In the genomic region with DNA sequence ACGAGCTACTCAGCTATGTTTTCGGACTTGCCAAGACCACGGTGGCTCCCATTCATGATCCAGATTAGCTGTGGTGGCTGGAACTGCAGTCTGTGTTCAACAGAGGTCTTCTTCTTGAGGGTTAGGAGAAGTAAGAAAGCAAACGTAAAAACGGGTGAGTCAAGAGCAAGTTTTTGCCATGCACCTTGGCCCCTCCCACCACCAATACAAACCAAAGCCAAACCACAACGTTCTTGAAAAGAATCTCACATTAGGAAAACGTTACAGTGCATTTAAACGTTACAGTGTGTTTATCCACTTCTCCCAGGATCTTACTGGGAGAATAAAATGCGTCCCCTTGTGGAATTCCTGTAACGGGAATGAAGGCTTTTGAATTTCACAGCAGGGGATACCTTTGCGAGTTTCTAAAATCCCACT, we compare ENCODE assay signal across 1 cellular context.
TF ChIP-seq lines count a peak whose summit lies in the region.

No MANE protein-coding gene starts in this region.

TF ChIP-seq in WTC11, 78 proteins besides CTCF, POLR2A, EP300 and RAD21 (continued from another document):
- TF ChIP-seq, protein P1, sequence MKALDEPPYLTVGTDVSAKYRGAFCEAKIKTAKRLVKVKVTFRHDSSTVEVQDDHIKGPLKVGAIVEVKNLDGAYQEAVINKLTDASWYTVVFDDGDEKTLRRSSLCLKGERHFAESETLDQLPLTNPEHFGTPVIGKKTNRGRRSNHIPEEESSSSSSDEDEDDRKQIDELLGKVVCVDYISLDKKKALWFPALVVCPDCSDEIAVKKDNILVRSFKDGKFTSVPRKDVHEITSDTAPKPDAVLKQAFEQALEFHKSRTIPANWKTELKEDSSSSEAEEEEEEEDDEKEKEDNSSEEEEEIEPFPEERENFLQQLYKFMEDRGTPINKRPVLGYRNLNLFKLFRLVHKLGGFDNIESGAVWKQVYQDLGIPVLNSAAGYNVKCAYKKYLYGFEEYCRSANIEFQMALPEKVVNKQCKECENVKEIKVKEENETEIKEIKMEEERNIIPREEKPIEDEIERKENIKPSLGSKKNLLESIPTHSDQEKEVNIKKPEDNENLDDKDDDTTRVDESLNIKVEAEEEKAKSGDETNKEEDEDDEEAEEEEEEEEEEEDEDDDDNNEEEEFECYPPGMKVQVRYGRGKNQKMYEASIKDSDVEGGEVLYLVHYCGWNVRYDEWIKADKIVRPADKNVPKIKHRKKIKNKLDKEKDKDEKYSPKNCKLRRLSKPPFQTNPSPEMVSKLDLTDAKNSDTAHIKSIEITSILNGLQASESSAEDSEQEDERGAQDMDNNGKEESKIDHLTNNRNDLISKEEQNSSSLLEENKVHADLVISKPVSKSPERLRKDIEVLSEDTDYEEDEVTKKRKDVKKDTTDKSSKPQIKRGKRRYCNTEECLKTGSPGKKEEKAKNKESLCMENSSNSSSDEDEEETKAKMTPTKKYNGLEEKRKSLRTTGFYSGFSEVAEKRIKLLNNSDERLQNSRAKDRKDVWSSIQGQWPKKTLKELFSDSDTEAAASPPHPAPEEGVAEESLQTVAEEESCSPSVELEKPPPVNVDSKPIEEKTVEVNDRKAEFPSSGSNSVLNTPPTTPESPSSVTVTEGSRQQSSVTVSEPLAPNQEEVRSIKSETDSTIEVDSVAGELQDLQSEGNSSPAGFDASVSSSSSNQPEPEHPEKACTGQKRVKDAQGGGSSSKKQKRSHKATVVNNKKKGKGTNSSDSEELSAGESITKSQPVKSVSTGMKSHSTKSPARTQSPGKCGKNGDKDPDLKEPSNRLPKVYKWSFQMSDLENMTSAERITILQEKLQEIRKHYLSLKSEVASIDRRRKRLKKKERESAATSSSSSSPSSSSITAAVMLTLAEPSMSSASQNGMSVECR (CRISPR knock-in tag; IDR thresholded peaks at IDR 0.05; ENCODE audit: borderline replicate concordance) = no peak
- TF ChIP-seq TCF7 (CRISPR knock-in tag; IDR thresholded peaks at IDR 0.05; ENCODE audit: low read depth) (no peak), NR2C2 (CRISPR knock-in tag; IDR thresholded peaks at IDR 0.05) (no peak), MXD4 (CRISPR knock-in tag; IDR thresholded peaks at IDR 0.05; ENCODE audit: borderline replicate concordance) (no peak), IRF2 (CRISPR knock-in tag; IDR thresholded peaks at IDR 0.05; ENCODE audit: borderline replicate concordance, low read depth) (no peak), JUN (CRISPR knock-in tag; IDR thresholded peaks at IDR 0.05) (no peak), E2F1 (CRISPR knock-in tag; IDR thresholded peaks at IDR 0.05) (no peak), ETV6 (CRISPR knock-in tag; IDR thresholded peaks at IDR 0.05) (no peak)
- TF ChIP-seq, protein P2, sequence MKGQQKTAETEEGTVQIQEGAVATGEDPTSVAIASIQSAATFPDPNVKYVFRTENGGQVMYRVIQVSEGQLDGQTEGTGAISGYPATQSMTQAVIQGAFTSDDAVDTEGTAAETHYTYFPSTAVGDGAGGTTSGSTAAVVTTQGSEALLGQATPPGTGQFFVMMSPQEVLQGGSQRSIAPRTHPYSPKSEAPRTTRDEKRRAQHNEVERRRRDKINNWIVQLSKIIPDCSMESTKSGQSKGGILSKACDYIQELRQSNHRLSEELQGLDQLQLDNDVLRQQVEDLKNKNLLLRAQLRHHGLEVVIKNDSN (CRISPR knock-in tag; IDR thresholded peaks at IDR 0.05) = no peak
